Comparison of ENCODE assay signal across 1 cellular context in the genomic region with DNA sequence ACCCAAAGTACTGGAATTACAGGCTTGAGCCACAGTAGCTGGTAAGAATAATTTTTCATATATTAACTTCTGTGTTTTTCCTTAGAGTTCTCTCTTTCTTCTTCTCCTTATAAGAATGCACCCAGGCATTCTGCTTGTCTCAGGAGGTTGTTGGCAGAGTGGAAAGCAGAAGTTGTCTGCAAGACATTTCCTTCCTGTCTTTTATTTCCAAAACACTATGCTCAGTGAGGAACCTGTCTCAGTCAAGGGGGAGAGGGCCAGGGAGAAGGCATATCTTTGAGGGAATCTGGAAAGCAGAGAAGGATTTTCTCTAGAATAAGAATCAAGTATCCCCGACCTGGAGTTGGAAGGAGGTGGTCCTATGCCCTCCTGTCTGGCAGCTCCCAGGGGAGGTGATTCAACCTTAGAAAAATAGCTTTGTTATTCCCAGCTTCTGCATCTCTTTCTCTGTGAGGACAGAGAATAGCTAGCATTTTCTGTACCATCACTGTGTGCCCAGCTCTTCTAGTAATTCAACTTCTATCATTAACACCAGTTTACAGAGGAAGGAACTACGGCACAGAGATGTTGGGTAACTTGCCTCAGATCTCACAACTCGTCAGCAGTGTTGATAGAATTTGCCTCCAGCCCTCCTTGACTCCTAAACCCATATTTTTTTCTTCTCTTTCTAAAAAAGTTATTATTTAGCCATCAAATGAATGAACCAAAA.
TF ChIP-seq lines count a peak whose summit lies in the region.

No MANE protein-coding gene starts in this region.

TF ChIP-seq in HepG2, 621 proteins besides CTCF, POLR2A, EP300 and RAD21 (continued from another document):
- TF ChIP-seq, protein P1, sequence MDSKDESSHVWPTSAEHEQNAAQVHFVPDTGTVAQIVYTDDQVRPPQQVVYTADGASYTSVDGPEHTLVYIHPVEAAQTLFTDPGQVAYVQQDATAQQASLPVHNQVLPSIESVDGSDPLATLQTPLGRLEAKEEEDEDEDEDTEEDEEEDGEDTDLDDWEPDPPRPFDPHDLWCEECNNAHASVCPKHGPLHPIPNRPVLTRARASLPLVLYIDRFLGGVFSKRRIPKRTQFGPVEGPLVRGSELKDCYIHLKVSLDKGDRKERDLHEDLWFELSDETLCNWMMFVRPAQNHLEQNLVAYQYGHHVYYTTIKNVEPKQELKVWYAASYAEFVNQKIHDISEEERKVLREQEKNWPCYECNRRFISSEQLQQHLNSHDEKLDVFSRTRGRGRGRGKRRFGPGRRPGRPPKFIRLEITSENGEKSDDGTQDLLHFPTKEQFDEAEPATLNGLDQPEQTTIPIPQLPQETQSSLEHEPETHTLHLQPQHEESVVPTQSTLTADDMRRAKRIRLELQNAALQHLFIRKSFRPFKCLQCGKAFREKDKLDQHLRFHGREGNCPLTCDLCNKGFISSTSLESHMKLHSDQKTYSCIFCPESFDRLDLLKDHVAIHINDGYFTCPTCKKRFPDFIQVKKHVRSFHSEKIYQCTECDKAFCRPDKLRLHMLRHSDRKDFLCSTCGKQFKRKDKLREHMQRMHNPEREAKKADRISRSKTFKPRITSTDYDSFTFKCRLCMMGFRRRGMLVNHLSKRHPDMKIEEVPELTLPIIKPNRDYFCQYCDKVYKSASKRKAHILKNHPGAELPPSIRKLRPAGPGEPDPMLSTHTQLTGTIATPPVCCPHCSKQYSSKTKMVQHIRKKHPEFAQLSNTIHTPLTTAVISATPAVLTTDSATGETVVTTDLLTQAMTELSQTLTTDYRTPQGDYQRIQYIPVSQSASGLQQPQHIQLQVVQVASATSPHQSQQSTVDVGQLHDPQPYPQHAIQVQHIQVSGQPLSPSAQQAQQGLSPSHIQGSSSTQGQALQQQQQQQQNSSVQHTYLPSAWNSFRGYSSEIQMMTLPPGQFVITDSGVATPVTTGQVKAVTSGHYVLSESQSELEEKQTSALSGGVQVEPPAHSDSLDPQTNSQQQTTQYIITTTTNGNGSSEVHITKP (CRISPR knock-in tag; IDR thresholded peaks at IDR 0.05; ENCODE audit: low read depth), result no peak
- no peak for TF ChIP-seq JARID2 (CRISPR knock-in tag; IDR thresholded peaks at IDR 0.05; ENCODE audit: insufficient replicate concordance)
- TF ChIP-seq, protein P2, sequence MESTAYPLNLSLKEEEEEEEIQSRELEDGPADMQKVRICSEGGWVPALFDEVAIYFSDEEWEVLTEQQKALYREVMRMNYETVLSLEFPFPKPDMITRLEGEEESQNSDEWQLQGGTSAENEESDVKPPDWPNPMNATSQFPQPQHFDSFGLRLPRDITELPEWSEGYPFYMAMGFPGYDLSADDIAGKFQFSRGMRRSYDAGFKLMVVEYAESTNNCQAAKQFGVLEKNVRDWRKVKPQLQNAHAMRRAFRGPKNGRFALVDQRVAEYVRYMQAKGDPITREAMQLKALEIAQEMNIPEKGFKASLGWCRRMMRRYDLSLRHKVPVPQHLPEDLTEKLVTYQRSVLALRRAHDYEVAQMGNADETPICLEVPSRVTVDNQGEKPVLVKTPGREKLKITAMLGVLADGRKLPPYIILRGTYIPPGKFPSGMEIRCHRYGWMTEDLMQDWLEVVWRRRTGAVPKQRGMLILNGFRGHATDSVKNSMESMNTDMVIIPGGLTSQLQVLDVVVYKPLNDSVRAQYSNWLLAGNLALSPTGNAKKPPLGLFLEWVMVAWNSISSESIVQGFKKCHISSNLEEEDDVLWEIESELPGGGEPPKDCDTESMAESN (CRISPR knock-in tag; conservative IDR thresholded peaks at IDR 0.05), result no peak
- no peak for TF ChIP-seq SIX4 (CRISPR knock-in tag; IDR thresholded peaks at IDR 0.05)
- TF ChIP-seq HNRNPUL1 (IDR thresholded peaks at IDR 0.05; ENCODE audit: low read depth, low read length), result no peak
- no peak for TF ChIP-seq TEAD2 (CRISPR knock-in tag; IDR thresholded peaks at IDR 0.05)
- TF ChIP-seq ZBTB20 (CRISPR knock-in tag; IDR thresholded peaks at IDR 0.05; ENCODE audit: borderline replicate concordance, low read depth), result no peak
- no peak for TF ChIP-seq SRSF9 (IDR thresholded peaks at IDR 0.05; ENCODE audit: borderline replicate concordance, insufficient read depth, low read depth, low read length, poor library complexity, severe bottlenecking)
- no peak for TF ChIP-seq SP5 (CRISPR knock-in tag; IDR thresholded peaks at IDR 0.05; ENCODE audit: borderline replicate concordance, low read depth)
- TF ChIP-seq SOX6 (IDR thresholded peaks at IDR 0.05), result no peak
- no peak for TF ChIP-seq SOX6 (CRISPR knock-in tag; IDR thresholded peaks at IDR 0.05)
- TF ChIP-seq MAFF (IDR thresholded peaks at IDR 0.05; ENCODE audit: low read depth, low read length), result no peak
- TF ChIP-seq, protein P3, sequence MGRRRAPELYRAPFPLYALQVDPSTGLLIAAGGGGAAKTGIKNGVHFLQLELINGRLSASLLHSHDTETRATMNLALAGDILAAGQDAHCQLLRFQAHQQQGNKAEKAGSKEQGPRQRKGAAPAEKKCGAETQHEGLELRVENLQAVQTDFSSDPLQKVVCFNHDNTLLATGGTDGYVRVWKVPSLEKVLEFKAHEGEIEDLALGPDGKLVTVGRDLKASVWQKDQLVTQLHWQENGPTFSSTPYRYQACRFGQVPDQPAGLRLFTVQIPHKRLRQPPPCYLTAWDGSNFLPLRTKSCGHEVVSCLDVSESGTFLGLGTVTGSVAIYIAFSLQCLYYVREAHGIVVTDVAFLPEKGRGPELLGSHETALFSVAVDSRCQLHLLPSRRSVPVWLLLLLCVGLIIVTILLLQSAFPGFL (CRISPR knock-in tag; IDR thresholded peaks at IDR 0.05), result no peak
- no peak for TF ChIP-seq NONO (IDR thresholded peaks at IDR 0.05)
- TF ChIP-seq NONO (CRISPR knock-in tag; conservative IDR thresholded peaks at IDR 0.05), result no peak
- TF ChIP-seq ZNF660 (CRISPR knock-in tag; IDR thresholded peaks at IDR 0.05; ENCODE audit: borderline replicate concordance, low read depth), result no peak
